In genomic region chr2:19684516-19684915, GRCh38 we compare ENCODE assay signal across 6 cellular contexts.
"Had no signal": no experiment of that assay in that cellular context is flagged by ENCODE, and none has a peak within 500 bp of the region (broad histone marks: within the 10 kb centered on the region; RNA-seq: fewer than 3 reads in every experiment).

No MANE protein-coding gene starts in this region.

- H3K4me1 ChIP-seq: HAP-1 had no signal

- H3K27ac Mint-ChIP-seq: GM23338, HFFc6 had no signal

- DNase-seq: HFFc6, IMR-90 had no signal

- H3K4me1 Mint-ChIP-seq: GM23338 had no signal

- H3K9me3 ChIP-seq: HAP-1 had no signal

- ATAC-seq: GM23338, HCT116, K562 had no signal

- H2AFZ ChIP-seq: GM23338 had no signal

- H3K4me3 Mint-ChIP-seq: GM23338, HFFc6 had no signal

- H3K9me3 Mint-ChIP-seq: GM23338, HFFc6 had no signal

- H3K4me2 ChIP-seq: GM23338 had no signal
